In the genomic region with DNA sequence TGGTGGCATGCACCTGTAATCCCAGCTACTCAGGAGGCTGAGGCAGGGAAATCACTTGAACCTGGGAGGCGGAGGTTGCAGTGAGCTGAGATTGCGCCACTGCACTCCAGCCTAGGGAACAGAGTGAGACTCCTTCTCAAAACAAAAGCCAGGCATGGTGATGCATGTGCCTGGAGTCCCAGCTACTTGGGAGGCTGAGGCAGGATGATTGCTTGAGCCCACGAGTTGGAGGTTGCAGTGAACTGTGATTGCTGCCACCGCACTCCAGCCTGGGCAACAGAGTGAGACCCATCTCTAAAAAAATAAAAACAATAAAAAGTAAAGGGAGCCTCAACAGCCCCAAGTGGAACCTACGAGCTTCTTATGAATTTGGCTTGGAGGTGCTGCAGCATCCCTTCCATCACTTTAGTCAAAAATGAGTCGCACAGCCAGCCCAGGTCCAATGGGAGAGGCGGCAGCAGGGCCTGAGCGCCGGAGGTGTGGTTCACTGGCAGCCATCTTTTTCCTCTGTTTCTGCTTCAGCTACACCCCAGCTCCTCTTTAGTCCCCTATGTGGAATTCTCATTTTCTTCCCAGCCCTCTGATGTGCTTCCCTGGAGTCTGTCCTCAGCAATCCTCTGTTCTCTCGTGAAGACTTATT, we compare ENCODE assay signal across 14 cellular contexts. TPM values are rescaled to one million over a fixed set of nuclear protein-coding genes. Genes with fewer than 3 reads are reported as not detected.
DNase-seq lines count a peak whose midpoint lies in the region; ATAC-seq, FAIRE-seq and TF ChIP-seq lines count a peak whose summit lies in the region.
"Had no signal": no experiment of that assay in that cellular context is flagged by ENCODE, and none has a peak within 500 bp of the region (broad histone marks: within the 10 kb centered on the region; RNA-seq: fewer than 3 reads in every experiment).

No MANE protein-coding gene starts in this region.

- FAIRE-seq in GM12891 (lab: Jason Lieb, UNC), result no peak
- FAIRE-seq: GM18507, H54 had no signal

- no peaks in the 10 kb centered on the region for H3K9me3 ChIP-seq in HEK293 (ENCODE audit: control insufficient read depth, insufficient read depth, low read depth, low read length)
- H3K9me3 ChIP-seq in RWPE2 (ENCODE audit: severe bottlenecking), result no peaks in the 10 kb centered on the region
- H3K9me3 ChIP-seq: Caco-2 had no signal

- ATAC-seq in RWPE2 (ENCODE audit: low read depth), result no peak
- ATAC-seq in memory B cell (ENCODE audit: low read depth), result no peak
- no peak for ATAC-seq in SK-N-SH treated with all-trans-retinoic acid at 6 μM for 48 hours
- ATAC-seq: HCT116 had no signal

- TF ChIP-seq CTCF in HEK293 (tag by site-specific recombination; IDR thresholded peaks at IDR 0.05) (no peak), RWPE2 (IDR thresholded peaks at IDR 0.05; ENCODE audit: poor library complexity, severe bottlenecking) (no peak)

- H3K27ac ChIP-seq in HEK293 (ENCODE audit: extremely low read depth, low read depth, low read length) (no peak overlapping the region), RWPE2 (ENCODE audit: poor library complexity, severe bottlenecking) (peak overlapping the region; percentile 99)
- H3K27ac ChIP-seq: GM23248 had no signal

- peak overlapping the region; percentile 23 for H3K27ac Mint-ChIP-seq in memory B cell
- H3K27ac Mint-ChIP-seq: CD8-positive, alpha-beta memory T cell had no signal

- no peak overlapping the region for H3K4me3 ChIP-seq in HEK293 (ENCODE audit: low read depth, low read length)
- no peak overlapping the region for H3K4me3 ChIP-seq in RWPE2 (ENCODE audit: severe bottlenecking)
- H3K4me3 ChIP-seq: GM23248 had no signal

- no peaks in the 10 kb centered on the region for H3K27me3 ChIP-seq in RWPE2 (ENCODE audit: insufficient read depth, poor library complexity, severe bottlenecking)

- peaks cover 5% of the 10 kb centered on the region for H3K4me1 ChIP-seq in HEK293 (ENCODE audit: control insufficient read depth, insufficient read depth, low read length)
- H3K4me1 ChIP-seq in RWPE2 (ENCODE audit: insufficient read depth, poor library complexity, severe bottlenecking), result peaks cover 28% of the 10 kb centered on the region

- peaks cover 4% of the 10 kb centered on the region for H3K4me1 Mint-ChIP-seq in memory B cell
- H3K4me1 Mint-ChIP-seq: CD8-positive, alpha-beta memory T cell had no signal

- peaks cover 5% of the 10 kb centered on the region for H3K36me3 Mint-ChIP-seq in memory B cell

- POLR2A ChIA-PET in HEK293 (lab: Yijun Ruan, JAX), result interaction anchor here (1.6 to 1.7 kb wide), 2 partner anchors 11 to 13 kb away, joined by 5 read pairs; no protein-coding TSS in a partner anchor

- H3K4me3 Mint-ChIP-seq in memory B cell, result no peak overlapping the region
- H3K4me3 Mint-ChIP-seq: CD8-positive, alpha-beta memory T cell had no signal

- DNase-seq in RWPE2 (ENCODE audit: low spot score) (no peak), memory B cell (ENCODE audit: low spot score in 2 of 2) (no peak), NCI-H524 (lab: John Stamatoyannopoulos, UW) (no peak), erythroblast (lab: John Stamatoyannopoulos, UW) (no peak), GM12891 (ENCODE audit: insufficient read length, low spot score) (no peak)
- DNase-seq: Caco-2; CD8-positive, alpha-beta memory T cell; GM23248 had no signal

- H3K36me3 ChIP-seq in HEK293 (ENCODE audit: control insufficient read depth in 2 of 2, insufficient read depth in 1 of 2, low read length in 2 of 2) (peaks cover 0 to 15% of the 10 kb centered on the region in 2 experiments; a peak in 2 of 3 replicates), RWPE2 (ENCODE audit: low read depth) (peaks cover 3% of the 10 kb centered on the region)

- no peaks in the 10 kb centered on the region for H3K9me3 Mint-ChIP-seq in memory B cell
- H3K9me3 Mint-ChIP-seq: CD8-positive, alpha-beta memory T cell had no signal

- peaks cover 2% of the 10 kb centered on the region for H3K27me3 Mint-ChIP-seq in memory B cell

- CTCF ChIA-PET in HEK293 (lab: Yijun Ruan, JAX), result interaction anchor here (0.6 to 1.0 kb wide), 4 partner anchors 9 to 345 kb away, joined by 3 to 4 read pairs (median 3); no protein-coding TSS in a partner anchor

- TF ChIP-seq POLR2A in erythroblast (IDR thresholded peaks at IDR 0.05; ENCODE audit: low read length) (no peak), GM12891 (IDR thresholded peaks at IDR 0.05; ENCODE audit: low read depth, low read length) (no peak)

TF ChIP-seq in HEK293, 187 proteins besides CTCF, POLR2A, EP300 and RAD21:
- TF ChIP-seq, protein P1, sequence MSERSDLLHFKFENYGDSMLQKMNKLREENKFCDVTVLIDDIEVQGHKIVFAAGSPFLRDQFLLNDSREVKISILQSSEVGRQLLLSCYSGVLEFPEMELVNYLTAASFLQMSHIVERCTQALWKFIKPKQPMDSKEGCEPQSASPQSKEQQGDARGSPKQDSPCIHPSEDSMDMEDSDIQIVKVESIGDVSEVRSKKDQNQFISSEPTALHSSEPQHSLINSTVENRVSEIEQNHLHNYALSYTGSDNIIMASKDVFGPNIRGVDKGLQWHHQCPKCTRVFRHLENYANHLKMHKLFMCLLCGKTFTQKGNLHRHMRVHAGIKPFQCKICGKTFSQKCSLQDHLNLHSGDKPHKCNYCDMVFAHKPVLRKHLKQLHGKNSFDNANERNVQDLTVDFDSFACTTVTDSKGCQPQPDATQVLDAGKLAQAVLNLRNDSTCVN (tag by site-specific recombination; optimal IDR thresholded peaks at IDR 0.05), result no peak
- peak; percentile 91 for TF ChIP-seq ZNF121 (tag by site-specific recombination; IDR thresholded peaks at IDR 0.05)
- TF ChIP-seq ZEB2 (tag by site-specific recombination; IDR thresholded peaks at IDR 0.05), result 0 out of 2 replicates have a peak, but pooled peaks have one; percentile 7
- TF ChIP-seq ZNF140 (tag by site-specific recombination; IDR thresholded peaks at IDR 0.05), result no peak
- TF ChIP-seq ZNF292 (tag by site-specific recombination; IDR thresholded peaks at IDR 0.05; ENCODE audit: borderline replicate concordance, low read depth), result no peak

TF ChIP-seq in SK-N-SH treated with all-trans-retinoic acid at 6 μM for 48 hours, 23 proteins besides CTCF, POLR2A, EP300 and RAD21 (continues in another document):
- TF ChIP-seq ZFP30 (CRISPR knock-in tag; IDR thresholded peaks at IDR 0.05) (no peak), ZC3H10 (CRISPR knock-in tag; IDR thresholded peaks at IDR 0.05) (no peak), RARB (CRISPR knock-in tag; IDR thresholded peaks at IDR 0.05) (no peak), ISL1 (CRISPR knock-in tag; IDR thresholded peaks at IDR 0.05) (no peak), ZNF8 (CRISPR knock-in tag; IDR thresholded peaks at IDR 0.05) (no peak), PPARA (CRISPR knock-in tag; IDR thresholded peaks at IDR 0.05; ENCODE audit: borderline replicate concordance) (no peak)
- TF ChIP-seq, protein P2, sequence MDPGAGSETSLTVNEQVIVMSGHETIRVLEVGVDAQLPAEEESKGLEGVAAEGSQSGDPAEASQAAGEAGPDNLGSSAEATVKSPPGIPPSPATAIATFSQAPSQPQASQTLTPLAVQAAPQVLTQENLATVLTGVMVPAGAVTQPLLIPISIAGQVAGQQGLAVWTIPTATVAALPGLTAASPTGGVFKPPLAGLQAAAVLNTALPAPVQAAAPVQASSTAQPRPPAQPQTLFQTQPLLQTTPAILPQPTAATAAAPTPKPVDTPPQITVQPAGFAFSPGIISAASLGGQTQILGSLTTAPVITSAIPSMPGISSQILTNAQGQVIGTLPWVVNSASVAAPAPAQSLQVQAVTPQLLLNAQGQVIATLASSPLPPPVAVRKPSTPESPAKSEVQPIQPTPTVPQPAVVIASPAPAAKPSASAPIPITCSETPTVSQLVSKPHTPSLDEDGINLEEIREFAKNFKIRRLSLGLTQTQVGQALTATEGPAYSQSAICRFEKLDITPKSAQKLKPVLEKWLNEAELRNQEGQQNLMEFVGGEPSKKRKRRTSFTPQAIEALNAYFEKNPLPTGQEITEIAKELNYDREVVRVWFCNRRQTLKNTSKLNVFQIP (CRISPR knock-in tag; IDR thresholded peaks at IDR 0.05; ENCODE audit: borderline replicate concordance, low read depth), result no peak

TF ChIP-seq in GM12891, 5 proteins besides CTCF, POLR2A, EP300 and RAD21:
- TF ChIP-seq POU2F2 (IDR thresholded peaks at IDR 0.05; ENCODE audit: low read depth, low read length) (no peak), POLR2AphosphoS5 (IDR thresholded peaks at IDR 0.05; ENCODE audit: low read depth, low read length) (no peak), SPI1 (IDR thresholded peaks at IDR 0.05; ENCODE audit: low read depth, low read length) (no peak), PAX5 (IDR thresholded peaks at IDR 0.05; ENCODE audit: insufficient read depth, low read length, severe bottlenecking) (no peak)

RNA-seq across cellular contexts. Expression of a gene that starts 29.2 kb away (rescaled TPM):
- polyA plus RNA-seq in GM12891 (2012; ENCODE audit: low read depth, missing spikeins), result 9.6 TPM

RNA-seq across cellular contexts. Expression of a gene that starts 44.7 kb away (rescaled TPM):
- not detected for polyA plus RNA-seq in GM12891 (2012; ENCODE audit: low read depth, missing spikeins)
- polyA plus RNA-seq: BJ; CD8-positive, alpha-beta memory T cell; GM23248 had no signal
